In the genomic region with DNA sequence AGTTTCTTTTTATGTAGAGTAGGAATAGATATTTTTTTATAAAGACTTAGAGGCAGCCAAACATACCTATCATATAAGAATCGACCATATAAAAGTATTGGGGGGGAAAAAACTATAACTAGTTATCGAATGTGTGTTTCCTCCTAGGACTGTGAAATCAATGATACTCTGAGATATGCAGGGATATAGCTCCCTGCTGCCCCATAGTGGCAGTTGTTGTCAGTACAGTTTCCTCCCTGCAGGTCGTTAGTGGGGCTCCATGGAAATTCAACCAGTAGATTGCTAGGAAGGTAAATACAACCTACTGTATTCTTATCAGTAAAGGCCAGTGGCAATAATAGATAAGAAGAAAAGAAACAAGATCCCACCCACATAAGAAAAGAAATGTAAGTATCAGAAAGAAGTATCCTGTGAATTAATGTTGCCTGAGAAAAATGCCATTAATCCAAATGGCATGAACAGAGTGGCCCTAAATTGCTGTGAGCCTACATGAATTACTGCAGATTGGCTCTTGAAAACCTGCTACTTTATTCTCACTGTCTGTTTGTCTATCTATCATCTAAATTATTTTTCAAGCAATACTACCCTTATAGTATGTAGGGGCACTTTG, we compare ENCODE assay signal across 8 cellular contexts.
A peak's percentile ranks its signal among the peaks of the same experiment; 100 is the strongest.
DNase-seq lines count a peak whose midpoint lies in the region; ATAC-seq and TF ChIP-seq lines count a peak whose summit lies in the region.

No MANE protein-coding gene starts in this region.

- peak; percentile 8 for DNase-seq in activated CD8-positive, alpha-beta memory T cell treated with anti-CD3 and anti-CD28 coated beads, Interleukin-2, amount 50 U/mL, for 24 hours (ENCODE audit: extremely low read depth)
- no peak for DNase-seq in activated CD8-positive, alpha-beta memory T cell treated with anti-CD3 and anti-CD28 coated beads for 24 hours
- DNase-seq in HT1080 (ENCODE audit: low read depth) (peak; percentile 51), T-helper 9 cell (peak; percentile 2), epithelial cell of esophagus (ENCODE audit: low read depth) (peak; percentile 66), psoas muscle (peak in 1 of 2 donors; percentile 14), hippocampal formation (lab: John Stamatoyannopoulos, UW) (no peak)

- no peak overlapping the region for H3K4me3 ChIP-seq in epithelial cell of esophagus (ENCODE audit: low read length)
- H3K4me3 ChIP-seq in psoas muscle = no peak overlapping the region

- no peaks in the 10 kb centered on the region for H3K4me1 ChIP-seq in psoas muscle

- H3K36me3 ChIP-seq in psoas muscle (ENCODE audit: insufficient read depth in 1 of 2, low read depth in 1 of 2) = no peaks in the 10 kb centered on the region

- TF ChIP-seq CTCF in epithelial cell of esophagus (IDR thresholded peaks at IDR 0.05; ENCODE audit: insufficient read depth, low read depth, low read length, missing control alignments) = peak; percentile 85
- peak; percentile 26 for TF ChIP-seq CTCF in psoas muscle (IDR thresholded peaks at IDR 0.05)

- H3K27ac ChIP-seq in psoas muscle = no peak overlapping the region

- WGBS in psoas muscle, 3 donors = 58 to 62% (median 59%) methylated on average over 3 of the region's 3 CpGs

- ATAC-seq in GM21723 (IDR thresholded peaks at IDR 0.05; ENCODE audit: unreplicated experiment) (peak; percentile 89), psoas muscle (no peak)

- intact Hi-C loops in psoas muscle (cut with DNase I) = loop anchor here in 1 of 2 donors (10.0 kb wide), 1 partner anchor 460 kb away; no protein-coding TSS in a partner anchor

- H3K27me3 ChIP-seq in psoas muscle (ENCODE audit: insufficient read depth in 3 of 3, low read length in 2 of 3) = no peaks in the 10 kb centered on the region

- H3K9me3 ChIP-seq in psoas muscle = no peaks in the 10 kb centered on the region

Comparison
In these comparisons a context has a peak if more than half of its experiments do, and no peak if none do; other contexts are left out.
1. DNase-seq: peak in activated CD8-positive, alpha-beta memory T cell treated with anti-CD3 and anti-CD28 coated beads, Interleukin-2, amount 50 U/mL, for 24 hours (single experiment), HT1080 (single experiment), T-helper 9 cell (single experiment) and epithelial cell of esophagus (single experiment); none in activated CD8-positive, alpha-beta memory T cell treated with anti-CD3 and anti-CD28 coated beads for 24 hours (single experiment) and hippocampal formation (0 of 2).